ENCODE assay signal across 15 cellular contexts in genomic region chr1:246602194-246602593, GRCh38. TPM values are rescaled to one million over a fixed set of nuclear protein-coding genes. Genes with fewer than 3 reads are reported as not detected.
A peak's percentile ranks its signal among the peaks of the same experiment; 100 is the strongest.
DNase-seq lines count a peak whose midpoint lies in the region; ATAC-seq and TF ChIP-seq lines count a peak whose summit lies in the region.
"Had no signal": no experiment of that assay in that cellular context is flagged by ENCODE, and none has a peak within 500 bp of the region (broad histone marks: within the 10 kb centered on the region; RNA-seq: fewer than 3 reads in every experiment).

No MANE protein-coding gene starts in this region.

- H3K9me3 Mint-ChIP-seq in CD4-positive, alpha-beta T cell = no peaks in the 10 kb centered on the region
- H3K9me3 Mint-ChIP-seq in T-helper 1 cell treated with Interleukin-12 subunit alpha and Interleukin-12 subunit beta and Interleukin-4 antibody, amounts not matched to agents 30 μg/mL and 1 μg/mL, for 36 hours = peaks cover 8% of the 10 kb centered on the region

- CTCF ChIA-PET in CD4-positive, alpha-beta T cell (lab: Charles Lee) = interaction anchor here (0.6 to 1.2 kb wide), 3 partner anchors 17 to 190 kb away, joined by 3 to 4 read pairs (median 4); no protein-coding TSS in a partner anchor

- DNase-seq in CD4-positive, alpha-beta T cell = no peak
- DNase-seq in fibroblast of villous mesenchyme (ENCODE audit: low read depth) (peak; percentile 44), lower leg skin (ENCODE audit: low spot score in 2 of 2) (no peak), posterior vena cava (ENCODE audit: low spot score) (no peak), NCI-H2107 treated with DMSO at 0.1 percent for 48 hours (lab: John Stamatoyannopoulos, UW; ENCODE audit: unreplicated experiment) (no peak)
- DNase-seq: anterior cingulate cortex; effector CD4-positive, alpha-beta T cell; KBM-7; spleen had no signal

- no peaks in the 10 kb centered on the region for H3K27me3 ChIP-seq in CD4-positive, alpha-beta T cell (ENCODE audit: control insufficient read depth, insufficient read depth, low read length)
- H3K27me3 ChIP-seq: neutrophil, SJSA1, spleen had no signal

- peak overlapping the region; percentile 68 for H3K27ac Mint-ChIP-seq in CD4-positive, alpha-beta T cell
- peak overlapping the region; percentile 53 for H3K27ac Mint-ChIP-seq in T-helper 1 cell treated with Interleukin-12 subunit alpha and Interleukin-12 subunit beta and Interleukin-4 antibody, amounts not matched to agents 30 μg/mL and 1 μg/mL, for 36 hours

- 85 to 87% methylated on average over 3 of the region's 3 CpGs for WGBS in lower leg skin, 2 donors

- POLR2A ChIA-PET in CD4-positive, alpha-beta T cell (lab: Charles Lee) = no interaction called here

- peaks cover 68% of the 10 kb centered on the region for H3K4me1 Mint-ChIP-seq in CD4-positive, alpha-beta T cell (ENCODE audit: low read depth)
- H3K4me1 Mint-ChIP-seq in T-helper 1 cell treated with Interleukin-12 subunit alpha and Interleukin-12 subunit beta and Interleukin-4 antibody, amounts not matched to agents 30 μg/mL and 1 μg/mL, for 36 hours (ENCODE audit: low read depth) = peaks cover 13% of the 10 kb centered on the region

- TF ChIP-seq POLR2A in lower leg skin (IDR thresholded peaks at IDR 0.05) = no peak

- peak overlapping the region; percentile 2 for H3K4me3 Mint-ChIP-seq in CD4-positive, alpha-beta T cell
- H3K4me3 Mint-ChIP-seq in T-helper 1 cell treated with Interleukin-12 subunit alpha and Interleukin-12 subunit beta and Interleukin-4 antibody, amounts not matched to agents 30 μg/mL and 1 μg/mL, for 36 hours = no peak overlapping the region

- H3K4me3 ChIP-seq in fibroblast of villous mesenchyme (ENCODE audit: low read depth, low read length) (no peak overlapping the region), lower leg skin (ENCODE audit: low read depth, poor library complexity, severe bottlenecking) (no peak overlapping the region)
- H3K4me3 ChIP-seq: SJSA1, spleen had no signal

- peaks cover 71% of the 10 kb centered on the region for H3K36me3 Mint-ChIP-seq in CD4-positive, alpha-beta T cell (ENCODE audit: low read depth)
- peaks cover 11% of the 10 kb centered on the region for H3K36me3 Mint-ChIP-seq in T-helper 1 cell treated with Interleukin-12 subunit alpha and Interleukin-12 subunit beta and Interleukin-4 antibody, amounts not matched to agents 30 μg/mL and 1 μg/mL, for 36 hours (ENCODE audit: low read depth)

- no peak overlapping the region for H3K27ac ChIP-seq in CD4-positive, alpha-beta T cell (ENCODE audit: low read depth, low read length)
- H3K27ac ChIP-seq: neutrophil, SJSA1, spleen had no signal

- H3K9me3 ChIP-seq in CD4-positive, alpha-beta T cell (ENCODE audit: control insufficient read depth, low read length) = no peaks in the 10 kb centered on the region
- H3K9me3 ChIP-seq: neutrophil, SJSA1, spleen had no signal

- TF ChIP-seq CTCF in CD4-positive, alpha-beta T cell (IDR thresholded peaks at IDR 0.05) = no peak
- TF ChIP-seq CTCF in fibroblast of villous mesenchyme (IDR thresholded peaks at IDR 0.05; ENCODE audit: insufficient read depth, low read depth, low read length) (no peak), lower leg skin (IDR thresholded peaks at IDR 0.05) (no peak)

- ATAC-seq in CD4-positive, alpha-beta T cell (ENCODE audit: poor library complexity) = peak; percentile 34
- ATAC-seq in GM19452 (IDR thresholded peaks at IDR 0.05; ENCODE audit: unreplicated experiment) = peak; percentile 56
- ATAC-seq in GM19023 (IDR thresholded peaks at IDR 0.05; ENCODE audit: unreplicated experiment) = no peak
- ATAC-seq: left lobe of liver had no signal

- intact Hi-C loops in CD4-positive, alpha-beta T cell (cut with DNase I, micrococcal nuclease) = loop anchor here in 1 of 2 experiments (5.0 kb wide), 1 partner anchor 35 kb away; the partner anchor contains the start of genes CNST and TFB2M
- intact Hi-C loops in lower leg skin (cut with DNase I; ENCODE audit: low total_unique reads) (no loop called here), posterior vena cava (cut with DNase I) (no loop called here)

- H3K27me3 Mint-ChIP-seq in CD4-positive, alpha-beta T cell = no peaks in the 10 kb centered on the region
- H3K27me3 Mint-ChIP-seq in T-helper 1 cell treated with Interleukin-12 subunit alpha and Interleukin-12 subunit beta and Interleukin-4 antibody, amounts not matched to agents 30 μg/mL and 1 μg/mL, for 36 hours (ENCODE audit: low read depth) = no peaks in the 10 kb centered on the region

RNA-seq across cellular contexts. Expression of gene CNST, which starts 35.9 kb away (rescaled TPM):
- total RNA-seq in CD4-positive, alpha-beta T cell = 10 to 100 TPM; 71.9 to 72.6 TPM
- total RNA-seq in fibroblast of villous mesenchyme (27.7 and 44.0 TPM in 2 replicates), lower leg skin (10 to 100 TPM; 21.2 to 31.2 (median 28.4) TPM), posterior vena cava (10 to 100 TPM; 27.9 to 29.8 TPM)

RNA-seq across cellular contexts. Expression of gene TFB2M, which starts 36.1 kb away (rescaled TPM):
- total RNA-seq in CD4-positive, alpha-beta T cell = 1 to 10 TPM; 8.0 to 9.0 TPM
- total RNA-seq in fibroblast of villous mesenchyme = 24.8 and 29.4 TPM in 2 replicates
- 10 to 100 TPM in 2 of 4 donors, 1 to 10 TPM in 2; 6.8 to 10.9 (median 9.3) TPM for total RNA-seq in lower leg skin
- total RNA-seq in posterior vena cava = 1 to 10 TPM; 6.9 to 7.3 TPM
